16 cellular contexts compared by ENCODE assay signal in the genomic region with DNA sequence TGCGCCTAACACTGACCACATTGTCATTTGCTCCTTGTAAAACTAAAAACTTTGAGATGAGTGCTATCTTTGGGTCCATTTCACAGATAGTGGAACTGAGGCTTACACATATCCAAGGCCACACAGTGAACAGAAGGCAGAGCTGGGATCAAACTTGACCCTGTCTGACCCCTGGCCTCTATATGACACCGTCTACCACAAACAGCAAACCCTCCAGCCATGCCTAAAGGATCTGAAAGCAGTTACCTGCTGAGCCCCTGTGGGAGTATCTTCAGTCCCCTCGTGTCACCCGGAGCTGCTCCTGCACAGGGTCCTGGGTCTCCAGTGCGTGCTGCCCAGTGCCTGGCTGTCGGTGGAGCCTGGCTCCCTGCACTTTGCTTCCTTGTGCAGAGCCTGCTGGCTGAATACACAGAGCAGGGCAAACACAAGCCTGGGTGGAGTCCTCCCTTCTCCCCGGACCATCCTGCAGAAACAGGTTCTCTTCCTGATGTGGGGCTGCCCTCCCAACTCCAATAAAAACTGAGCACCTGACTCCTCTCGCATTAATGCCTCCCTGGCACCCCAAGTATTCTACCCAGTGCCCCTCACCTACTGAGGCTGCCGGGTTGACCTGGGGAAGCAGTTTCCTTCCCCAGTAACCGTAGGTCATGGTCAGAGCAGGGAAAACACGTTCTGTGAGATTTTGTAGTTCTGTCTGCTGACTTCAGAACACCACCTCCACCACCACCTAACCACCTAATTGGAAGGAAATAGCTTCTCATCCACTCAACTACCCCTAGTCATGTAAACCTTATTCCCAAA. TPM values are rescaled to one million over a fixed set of nuclear protein-coding genes. Genes with fewer than 3 reads are reported as not detected.
A peak's percentile ranks its signal among the peaks of the same experiment; 100 is the strongest.
DNase-seq lines count a peak whose midpoint lies in the region; ATAC-seq and TF ChIP-seq lines count a peak whose summit lies in the region.
"Had no signal": no experiment of that assay in that cellular context is flagged by ENCODE, and none has a peak within 500 bp of the region (broad histone marks: within the 10 kb centered on the region; RNA-seq: fewer than 3 reads in every experiment).

A gene with protein sequence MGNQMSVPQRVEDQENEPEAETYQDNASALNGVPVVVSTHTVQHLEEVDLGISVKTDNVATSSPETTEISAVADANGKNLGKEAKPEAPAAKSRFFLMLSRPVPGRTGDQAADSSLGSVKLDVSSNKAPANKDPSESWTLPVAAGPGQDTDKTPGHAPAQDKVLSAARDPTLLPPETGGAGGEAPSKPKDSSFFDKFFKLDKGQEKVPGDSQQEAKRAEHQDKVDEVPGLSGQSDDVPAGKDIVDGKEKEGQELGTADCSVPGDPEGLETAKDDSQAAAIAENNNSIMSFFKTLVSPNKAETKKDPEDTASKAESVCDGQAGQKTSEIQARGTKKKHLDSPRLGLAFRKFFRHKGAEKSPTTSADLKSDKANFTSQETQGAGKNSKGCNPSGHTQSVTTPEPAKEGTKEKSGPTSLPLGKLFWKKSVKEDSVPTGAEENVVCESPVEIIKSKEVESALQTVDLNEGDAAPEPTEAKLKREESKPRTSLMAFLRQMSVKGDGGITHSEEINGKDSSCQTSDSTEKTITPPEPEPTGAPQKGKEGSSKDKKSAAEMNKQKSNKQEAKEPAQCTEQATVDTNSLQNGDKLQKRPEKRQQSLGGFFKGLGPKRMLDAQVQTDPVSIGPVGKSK (minus strand): TSS at position 408 of the 801 bp plus-strand sequence. CDS start 11,876 bp downstream, outside the sequence.

- no TSS peak for BruUV-seq in Caco-2 (replicated peaks; lab: Mats Ljungman, UMichigan)

- no peaks in the 10 kb centered on the region for H3K36me3 ChIP-seq in Caco-2 (ENCODE audit: control insufficient read depth, insufficient read depth, low read length)
- H3K36me3 ChIP-seq in esophagus squamous epithelium: no peaks in the 10 kb centered on the region
- no peaks in the 10 kb centered on the region for H3K36me3 ChIP-seq in rectal smooth muscle tissue (ENCODE audit: control insufficient read depth, insufficient read depth, low read length)
- no peaks in the 10 kb centered on the region for H3K36me3 ChIP-seq in GM23248 (ENCODE audit: low read depth)
- H3K36me3 ChIP-seq: HAP-1, left ventricle myocardium inferior had no signal

- no peaks in the 10 kb centered on the region for H3K79me2 ChIP-seq in GM23248 (ENCODE audit: insufficient read depth)

- peaks cover 51% of the 10 kb centered on the region for H3K4me1 ChIP-seq in Caco-2
- peaks cover 0 to 31% (median 0%) of the 10 kb centered on the region in 3 donors for H3K4me1 ChIP-seq in esophagus squamous epithelium
- no peaks in the 10 kb centered on the region for H3K4me1 ChIP-seq in rectal smooth muscle tissue (ENCODE audit: control insufficient read depth, insufficient read depth, low read length)
- H3K4me1 ChIP-seq in GM23248 (ENCODE audit: insufficient read depth): peaks cover 16% of the 10 kb centered on the region
- H3K4me1 ChIP-seq: HAP-1, left ventricle myocardium inferior had no signal

- no peaks in the 10 kb centered on the region for H3K9me3 Mint-ChIP-seq in Caco-2 (ENCODE audit: unreplicated experiment)
- no peaks in the 10 kb centered on the region for H3K9me3 Mint-ChIP-seq in activated naive CD8-positive, alpha-beta T cell treated with anti-CD3 and anti-CD28 coated beads for 36 hours
- H3K9me3 Mint-ChIP-seq: activated T-helper 1 cell treated with anti-CD3 and anti-CD28 coated beads, Interleukin-12 subunit alpha, Interleukin-12 subunit beta, Interleukin-2, Interleukin-4 antibody, amounts not matched to agents 30 ng/mL and 10 ng/mL and 1 ng/mL, durations not matched to agents 14 hours and 24 hours and 36 hours; central memory CD8-positive, alpha-beta T cell; nephron progenitor cell had no signal

- H3K4me3 ChIP-seq in Caco-2 (ENCODE audit: low read depth, low read length): peak within 1 kb of the TSS; percentile 11; the same call in 1 of the 2 replicates
- peak within 1 kb of the TSS in 3 of 4 donors; percentile 15 to 22 (median 19) for H3K4me3 ChIP-seq in esophagus squamous epithelium
- H3K4me3 ChIP-seq in rectal smooth muscle tissue (ENCODE audit: low read length): peak within 1 kb of the TSS; percentile 45
- H3K4me3 ChIP-seq in GM23248: no peak within 1 kb of the TSS
- H3K4me3 ChIP-seq: HAP-1, left ventricle myocardium inferior had no signal

- H3K4me1 Mint-ChIP-seq in Caco-2 (ENCODE audit: low read depth, unreplicated experiment): peaks cover 43% of the 10 kb centered on the region
- H3K4me1 Mint-ChIP-seq in activated naive CD8-positive, alpha-beta T cell treated with anti-CD3 and anti-CD28 coated beads for 36 hours: peaks cover 7% of the 10 kb centered on the region
- H3K4me1 Mint-ChIP-seq: central memory CD8-positive, alpha-beta T cell had no signal

- intact Hi-C loops in Caco-2 (cut with micrococcal nuclease; ENCODE audit: unreplicated experiment) (loop anchor here (2.0 kb wide), 1 partner anchor 14 kb away; no protein-coding TSS in a partner anchor), esophagus squamous epithelium (cut with DNase I) (no loop called here), Right ventricle myocardium inferior (cut with DNase I) (no loop called here)

- WGBS in esophagus squamous epithelium, 2 donors: 45 to 47% methylated on average over 10 to 11 of the region's 11 CpGs
- 63 to 68% methylated on average over 10 to 11 of the region's 11 CpGs for WGBS in GM23248 (ENCODE audit: low coverage in 1 of 2, low lambda C conversion rate in 2 of 2, missing lambda C conversion rate in 2 of 2), 2 experiments

- no peak for ATAC-seq in Right ventricle myocardium inferior
- ATAC-seq: activated CD8-positive, alpha-beta T cell treated with anti-CD3 and anti-CD28 coated beads, Interleukin-2, amount 10 ng/mL, durations not matched to agents 7 days and 5 days had no signal

- CTCF ChIA-PET in Caco-2 (lab: Charles Lee): interaction anchor here (1.1 to 1.4 kb wide), 2 partner anchors 8 to 26 kb away, joined by 3 read pairs; no protein-coding TSS in a partner anchor

- TF ChIP-seq CTCF in Caco-2 (IDR thresholded peaks at IDR 0.05; ENCODE audit: insufficient read depth in 1 of 2, low read depth in 1 of 2, low read length in 1 of 2, severe bottlenecking in 1 of 2, unreplicated experiment in 1 of 2): no peak
- TF ChIP-seq CTCF in esophagus squamous epithelium (IDR thresholded peaks at IDR 0.05): no peak

- no peak within 1 kb of the TSS for H2AFZ ChIP-seq in GM23248

- H3K27ac ChIP-seq in esophagus squamous epithelium: peak within 1 kb of the TSS in 3 of 4 donors; percentile 4 to 66 (median 55)
- no peak within 1 kb of the TSS for H3K27ac ChIP-seq in rectal smooth muscle tissue (ENCODE audit: low read depth, low read length)
- no peak within 1 kb of the TSS for H3K27ac ChIP-seq in GM23248
- H3K27ac ChIP-seq: left ventricle myocardium inferior had no signal

- no peaks in the 10 kb centered on the region for H3K9me3 ChIP-seq in Caco-2
- no peaks in the 10 kb centered on the region for H3K9me3 ChIP-seq in esophagus squamous epithelium
- H3K9me3 ChIP-seq in GM23248 (ENCODE audit: low read depth): no peaks in the 10 kb centered on the region
- H3K9me3 ChIP-seq: HAP-1, left ventricle myocardium inferior had no signal

- TF ChIP-seq POLR2A in esophagus squamous epithelium (IDR thresholded peaks at IDR 0.05): no peak

- H3K4me2 ChIP-seq in GM23248 (ENCODE audit: unreplicated experiment): no peak within 1 kb of the TSS

- H3F3A ChIP-seq in GM23248 (ENCODE audit: insufficient read depth): peaks cover 5% of the 10 kb centered on the region; the same call in 1 of the 2 replicates

- no peaks in the 10 kb centered on the region for H3K27me3 Mint-ChIP-seq in Caco-2 (ENCODE audit: insufficient read depth, unreplicated experiment)
- no peaks in the 10 kb centered on the region for H3K27me3 Mint-ChIP-seq in activated naive CD8-positive, alpha-beta T cell treated with anti-CD3 and anti-CD28 coated beads for 36 hours
- H3K27me3 Mint-ChIP-seq: central memory CD8-positive, alpha-beta T cell had no signal

- no peaks in the 10 kb centered on the region for H4K20me1 ChIP-seq in GM23248 (ENCODE audit: insufficient read depth)

- peak within 1 kb of the TSS; percentile 64 for H3K27ac Mint-ChIP-seq in Caco-2 (ENCODE audit: unreplicated experiment)
- H3K27ac Mint-ChIP-seq in activated naive CD8-positive, alpha-beta T cell treated with anti-CD3 and anti-CD28 coated beads for 36 hours: no peak within 1 kb of the TSS
- H3K27ac Mint-ChIP-seq: activated CD8-positive, alpha-beta T cell treated with anti-CD3 and anti-CD28 coated beads, Interleukin-2, amount 10 ng/mL, durations not matched to agents 7 days and 5 days; activated T-helper 1 cell treated with anti-CD3 and anti-CD28 coated beads, Interleukin-12 subunit alpha, Interleukin-12 subunit beta, Interleukin-2, Interleukin-4 antibody, amounts not matched to agents 30 ng/mL and 10 ng/mL and 1 ng/mL, durations not matched to agents 14 hours and 24 hours and 36 hours; nephron progenitor cell had no signal

- H3K36me3 Mint-ChIP-seq in Caco-2 (ENCODE audit: insufficient read depth, unreplicated experiment): no peaks in the 10 kb centered on the region
- no peaks in the 10 kb centered on the region for H3K36me3 Mint-ChIP-seq in activated naive CD8-positive, alpha-beta T cell treated with anti-CD3 and anti-CD28 coated beads for 36 hours

- POLR2A ChIA-PET in Caco-2 (lab: Charles Lee): no interaction called here

- H3K9me2 ChIP-seq in GM23248 (ENCODE audit: insufficient read depth): no peaks in the 10 kb centered on the region

- in situ Hi-C loops in G401 (cut with HindIII; ENCODE audit: low sequenced_read_pairs): no loop called here
- in situ Hi-C loops in GM23248 (cut with MboI): no loop called here

- H3K9ac ChIP-seq in rectal smooth muscle tissue (ENCODE audit: low read length) (peak within 1 kb of the TSS; percentile 19), GM23248 (no peak within 1 kb of the TSS)

- DNase-seq in Caco-2 (peak; percentile 70 to 81), HuH-7.5 (ENCODE audit: low spot score) (peak; percentile 92), esophagus squamous epithelium (lab: John Stamatoyannopoulos, UW) (no peak), Right ventricle myocardium inferior (ENCODE audit: missing footprints) (no peak), G401 (ENCODE audit: low spot score) (no peak), GM23248 (no peak)
- DNase-seq in activated naive CD8-positive, alpha-beta T cell treated with anti-CD3 and anti-CD28 coated beads for 36 hours: no peak
- DNase-seq: activated CD8-positive, alpha-beta T cell treated with anti-CD3 and anti-CD28 coated beads, Interleukin-2, amount 10 ng/mL, durations not matched to agents 7 days and 5 days; left ventricle myocardium inferior; NCI-H2029 treated with DMSO at 0.1 percent for 48 hours; NCI-H524 treated with DMSO at 0.1 percent for 48 hours; nephron progenitor cell had no signal

- H3K4me3 Mint-ChIP-seq in Caco-2 (ENCODE audit: unreplicated experiment): peak within 1 kb of the TSS; percentile 16
- no peak within 1 kb of the TSS for H3K4me3 Mint-ChIP-seq in activated naive CD8-positive, alpha-beta T cell treated with anti-CD3 and anti-CD28 coated beads for 36 hours
- H3K4me3 Mint-ChIP-seq: activated CD8-positive, alpha-beta T cell treated with anti-CD3 and anti-CD28 coated beads, Interleukin-2, amount 10 ng/mL, durations not matched to agents 7 days and 5 days; activated T-helper 1 cell treated with anti-CD3 and anti-CD28 coated beads, Interleukin-12 subunit alpha, Interleukin-12 subunit beta, Interleukin-2, Interleukin-4 antibody, amounts not matched to agents 30 ng/mL and 10 ng/mL and 1 ng/mL, durations not matched to agents 14 hours and 24 hours and 36 hours; central memory CD8-positive, alpha-beta T cell; nephron progenitor cell had no signal

- H3K27me3 ChIP-seq in Caco-2 (replicated peaks; ENCODE audit: control insufficient read depth, insufficient read depth, low read length) (no peaks in the 10 kb centered on the region), esophagus squamous epithelium (no peaks in the 10 kb centered on the region), rectal smooth muscle tissue (ENCODE audit: control insufficient read depth, insufficient read depth, low read length) (no peaks in the 10 kb centered on the region), GM23248 (replicated peaks; ENCODE audit: insufficient read depth) (no peaks in the 10 kb centered on the region)

RNA-seq across cellular contexts. Expression of the gene that starts here (rescaled TPM):
- 1.2 and 2.0 TPM in 2 replicates for total RNA-seq in Caco-2 (2022)
- 1 to 10 TPM in 3 of 4 donors, under 1 TPM in 1; 0.97 to 9.3 (median 4.4) TPM for total RNA-seq in esophagus squamous epithelium
- total RNA-seq in Right ventricle myocardium inferior: not detected
- under 0.01 TPM in 1 of 2 replicates, not detected in the other for total RNA-seq in G401 (2014; rRNA removed; shearing (Covaris generic))
- total RNA-seq in GM23248 (2014; rRNA removed; shearing (Covaris generic)): not detected in 2 replicates
- polyA plus RNA-seq in GM23248 (2016; fragmentation: Nextera tagmentation; extraction: Ambion mirVana): 0.38 and 0.41 TPM in 2 replicates
- under 1 TPM; 0.06 to 0.10 TPM for total RNA-seq in activated naive CD8-positive, alpha-beta T cell treated with anti-CD3 and anti-CD28 coated beads for 36 hours
- total RNA-seq: activated CD8-positive, alpha-beta T cell treated with anti-CD3 and anti-CD28 coated beads, Interleukin-2, amount 10 ng/mL, durations not matched to agents 7 days and 5 days; activated T-helper 1 cell treated with anti-CD3 and anti-CD28 coated beads, Interleukin-12 subunit alpha, Interleukin-12 subunit beta, Interleukin-2, Interleukin-4 antibody, amounts not matched to agents 30 ng/mL and 10 ng/mL and 1 ng/mL, durations not matched to agents 14 hours and 24 hours and 36 hours; left ventricle myocardium inferior had no signal

Comparison
In these comparisons a context has a peak if more than half of its experiments do, and no peak if none do; other contexts are left out.
1. DNase-seq: peak in Caco-2 (2 of 2) and HuH-7.5 (single experiment); none in esophagus squamous epithelium (single experiment), Right ventricle myocardium inferior (single experiment), G401 (single experiment), GM23248 (single experiment) and activated naive CD8-positive, alpha-beta T cell treated with anti-CD3 and anti-CD28 coated beads for 36 hours (single experiment).
2. H3K27ac ChIP-seq: peak in esophagus squamous epithelium (3 of 4); none in rectal smooth muscle tissue (single experiment) and GM23248 (single experiment).